ENCODE assay signal across 11 cellular contexts in the genomic region with DNA sequence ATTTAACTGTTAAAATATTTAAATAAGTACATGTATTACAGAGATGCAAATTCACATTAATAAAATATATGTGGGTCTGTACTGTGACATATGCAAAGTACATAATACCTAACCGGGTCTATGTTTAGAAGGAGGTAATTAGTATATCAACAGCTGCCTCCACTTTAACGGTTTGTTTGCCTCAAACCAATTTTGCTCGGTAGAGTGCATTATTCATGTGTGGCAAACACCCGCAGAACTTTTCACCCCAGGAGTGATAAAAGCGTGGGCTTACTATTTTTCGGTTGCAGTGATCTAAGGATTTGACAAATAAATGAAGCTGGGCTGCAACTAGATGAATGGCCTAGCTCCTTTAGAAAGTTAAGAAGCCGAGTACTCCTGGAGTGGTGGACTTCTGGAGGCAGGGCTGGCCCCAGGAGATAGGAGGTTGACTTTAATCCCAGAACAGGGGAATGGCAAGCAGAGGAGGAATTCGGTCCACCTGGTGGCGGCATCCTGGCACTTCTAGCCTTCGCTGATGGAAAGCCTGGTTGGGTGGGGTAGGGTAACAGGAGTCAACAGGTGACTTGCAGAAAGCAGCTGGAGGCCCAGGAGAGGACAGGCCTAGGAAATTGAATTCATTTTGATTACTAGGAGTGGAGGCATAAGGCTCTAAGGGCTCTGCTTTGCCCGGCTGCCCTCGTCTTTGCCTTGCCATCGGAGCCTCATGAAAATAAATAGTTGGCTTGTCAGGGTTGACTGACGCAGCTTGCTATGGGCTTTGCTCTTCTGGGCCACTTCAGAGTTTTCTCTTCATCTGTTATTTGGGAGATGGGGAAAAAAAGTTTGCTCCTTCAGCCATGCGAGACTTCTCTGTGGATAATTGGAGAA. TPM values are rescaled to one million over a fixed set of nuclear protein-coding genes. Genes with fewer than 3 reads are reported as not detected.
DNase-seq lines count a peak whose midpoint lies in the region; ATAC-seq, FAIRE-seq and TF ChIP-seq lines count a peak whose summit lies in the region.
"Had no signal": no experiment of that assay in that cellular context is flagged by ENCODE, and none has a peak within 500 bp of the region (broad histone marks: within the 10 kb centered on the region; RNA-seq: fewer than 3 reads in every experiment).

No MANE protein-coding gene starts in this region.

- H3F3A ChIP-seq in Loucy (ENCODE audit: low read depth): peaks cover 26% of the 10 kb centered on the region

- H3K4me1 ChIP-seq in Loucy (ENCODE audit: insufficient read depth, low read length, poor library complexity, severe bottlenecking) (peaks cover 47% of the 10 kb centered on the region), left ventricle myocardium inferior (peaks cover 87% of the 10 kb centered on the region), upper lobe of right lung (peaks cover 72% of the 10 kb centered on the region)
- H3K4me1 ChIP-seq: Caco-2 had no signal

- H3K9me2 ChIP-seq in Loucy (replicated peaks; ENCODE audit: low read depth, low read length): no peaks in the 10 kb centered on the region

- H3K27ac ChIP-seq in left ventricle myocardium inferior (replicated peaks) (peak overlapping the region; percentile 99), upper lobe of right lung (peak overlapping the region; percentile 60)

- no peak for FAIRE-seq in D721Med (lab: Jason Lieb, UNC)
- FAIRE-seq: TTC549 had no signal

- peak overlapping the region; percentile 68 for H3K4me2 ChIP-seq in Loucy (ENCODE audit: low read depth, low read length, poor library complexity, severe bottlenecking)

- H3K27me3 Mint-ChIP-seq in activated CD4-positive, alpha-beta T cell treated with anti-CD3 and anti-CD28 coated beads, Interleukin-2, amount 10 ng/mL, durations not matched to agents 24 days and 14 days: no peaks in the 10 kb centered on the region

- H3K27me3 ChIP-seq in Loucy (ENCODE audit: insufficient read depth, low read length, poor library complexity, severe bottlenecking) (no peaks in the 10 kb centered on the region), left ventricle myocardium inferior (ENCODE audit: low read depth) (no peaks in the 10 kb centered on the region), upper lobe of right lung (no peaks in the 10 kb centered on the region)

- H3K36me3 Mint-ChIP-seq in activated CD4-positive, alpha-beta T cell treated with anti-CD3 and anti-CD28 coated beads, Interleukin-2, amount 10 ng/mL, durations not matched to agents 24 days and 14 days (ENCODE audit: low read depth): peaks cover 11% of the 10 kb centered on the region

- no peaks in the 10 kb centered on the region for H3K36me3 ChIP-seq in Loucy (ENCODE audit: insufficient read depth, low read length)
- peaks cover 5% of the 10 kb centered on the region for H3K36me3 ChIP-seq in left ventricle myocardium inferior
- H3K36me3 ChIP-seq in upper lobe of right lung: peaks cover 4% of the 10 kb centered on the region

- H3K9ac ChIP-seq in Loucy (ENCODE audit: low read depth, low read length, poor library complexity, severe bottlenecking): no peak overlapping the region

- no peak overlapping the region for H3K27ac Mint-ChIP-seq in activated CD4-positive, alpha-beta T cell treated with anti-CD3 and anti-CD28 coated beads, Interleukin-2, amount 10 ng/mL, durations not matched to agents 24 days and 14 days

- peaks cover 19% of the 10 kb centered on the region for H3K79me2 ChIP-seq in Loucy (ENCODE audit: insufficient read depth, low read length)

- TF ChIP-seq CTCF in Loucy (conservative IDR thresholded peaks at IDR 0.05; ENCODE audit: low read length) (peak; percentile 40), left ventricle myocardium inferior (IDR thresholded peaks at IDR 0.05; ENCODE audit: borderline replicate concordance) (peak; percentile 51), upper lobe of right lung (IDR thresholded peaks at IDR 0.05) (peak; percentile 31), D721Med (IDR thresholded peaks at IDR 0.05; ENCODE audit: insufficient read depth, missing control alignments) (no peak)

- H3K4me3 ChIP-seq in Loucy (ENCODE audit: low read length, poor library complexity, severe bottlenecking) (no peak overlapping the region), left ventricle myocardium inferior (peak overlapping the region; percentile 78), upper lobe of right lung (peak overlapping the region; percentile 77)

- intact Hi-C loops in activated CD4-positive, alpha-beta T cell treated with anti-CD3 and anti-CD28 coated beads, Interleukin-2, amount 10 ng/mL, durations not matched to agents 24 days and 14 days (cut with micrococcal nuclease): loop anchor here (2.0 to 5.0 kb wide), 4 partner anchors 87 to 387 kb away; no protein-coding TSS in a partner anchor
- intact Hi-C loops in left ventricle myocardium inferior (cut with micrococcal nuclease): loop anchor here (10.0 kb wide), 1 partner anchor 219 kb away; no protein-coding TSS in a partner anchor
- intact Hi-C loops in upper lobe of right lung (cut with DNase I): no loop called here

- ATAC-seq in upper lobe of right lung: peak; percentile 12
- ATAC-seq in GM21737 (IDR thresholded peaks at IDR 0.05; ENCODE audit: unreplicated experiment): no peak

- H2AFZ ChIP-seq in Loucy (ENCODE audit: low read length): no peak overlapping the region

- DNase-seq in activated CD4-positive, alpha-beta T cell treated with anti-CD3 and anti-CD28 coated beads, Interleukin-2, amount 10 ng/mL, durations not matched to agents 24 days and 14 days: no peak
- DNase-seq in activated CD4-positive, alpha-beta T cell treated with anti-CD3 and anti-CD28 coated beads, Interleukin-2, amount 50 U/mL, for 48 hours: no peak
- peak; percentile 18 for DNase-seq in SK-MEL-5 (ENCODE audit: low read depth, low spot score)
- DNase-seq in left ventricle myocardium inferior: no peak
- peak; percentile 75 for DNase-seq in upper lobe of right lung
- DNase-seq in D721Med (ENCODE audit: insufficient read length, low spot score): no peak
- DNase-seq: naive B cell had no signal

- no peaks in the 10 kb centered on the region for H4K20me1 ChIP-seq in Loucy (ENCODE audit: insufficient read depth, low read length, poor library complexity, severe bottlenecking)

- in situ Hi-C loops in SK-MEL-5 (cut with HindIII; ENCODE audit: low pct_unique_long_range_greater_than_20kb, low sequenced_read_pairs): no loop called here

- no peaks in the 10 kb centered on the region for H3K9me3 Mint-ChIP-seq in activated CD4-positive, alpha-beta T cell treated with anti-CD3 and anti-CD28 coated beads, Interleukin-2, amount 10 ng/mL, durations not matched to agents 24 days and 14 days

- no peaks in the 10 kb centered on the region for H3K9me3 ChIP-seq in Loucy (ENCODE audit: insufficient read depth, low read depth, low read length)
- H3K9me3 ChIP-seq in left ventricle myocardium inferior (replicated peaks): no peaks in the 10 kb centered on the region
- no peaks in the 10 kb centered on the region for H3K9me3 ChIP-seq in upper lobe of right lung
- H3K9me3 ChIP-seq: Caco-2 had no signal

- peak overlapping the region; percentile 54 for H3K4me3 Mint-ChIP-seq in activated CD4-positive, alpha-beta T cell treated with anti-CD3 and anti-CD28 coated beads, Interleukin-2, amount 10 ng/mL, durations not matched to agents 24 days and 14 days

- peaks cover 70% of the 10 kb centered on the region for H3K4me1 Mint-ChIP-seq in activated CD4-positive, alpha-beta T cell treated with anti-CD3 and anti-CD28 coated beads, Interleukin-2, amount 10 ng/mL, durations not matched to agents 24 days and 14 days

RNA-seq across cellular contexts. Expression of a gene that starts 2.4 kb away (rescaled TPM):
- 13.4 and 16.3 TPM in 2 replicates for total RNA-seq in activated CD4-positive, alpha-beta T cell treated with anti-CD3 and anti-CD28 coated beads, Interleukin-2, amount 10 ng/mL, durations not matched to agents 24 days and 14 days
- 1.7 and 2.5 TPM in 2 replicates for total RNA-seq in SK-MEL-5 (2014; rRNA removed; shearing (Covaris generic))
- 13.5 and 15.4 TPM in 2 replicates for polyA plus RNA-seq in SK-MEL-5 (2015; cell fraction: cytosol; rRNA removed)
- 9.1 and 14.8 TPM in 2 replicates for polyA plus RNA-seq in SK-MEL-5 (2015; cell fraction: nucleus; rRNA removed)
- total RNA-seq in left ventricle myocardium inferior (56.8 TPM), upper lobe of right lung (50.6 TPM)
- total RNA-seq: Caco-2 had no signal

Comparison
In these comparisons a context has a peak if more than half of its experiments do, and no peak if none do; other contexts are left out.
1. DNase-seq: peak in SK-MEL-5 (single experiment) and upper lobe of right lung (single experiment); none in activated CD4-positive, alpha-beta T cell treated with anti-CD3 and anti-CD28 coated beads, Interleukin-2, amount 10 ng/mL, durations not matched to agents 24 days and 14 days (single experiment), activated CD4-positive, alpha-beta T cell treated with anti-CD3 and anti-CD28 coated beads, Interleukin-2, amount 50 U/mL, for 48 hours (0 of 2), left ventricle myocardium inferior (single experiment) and D721Med (single experiment).